8 cellular contexts compared by ENCODE assay signal in the genomic region with DNA sequence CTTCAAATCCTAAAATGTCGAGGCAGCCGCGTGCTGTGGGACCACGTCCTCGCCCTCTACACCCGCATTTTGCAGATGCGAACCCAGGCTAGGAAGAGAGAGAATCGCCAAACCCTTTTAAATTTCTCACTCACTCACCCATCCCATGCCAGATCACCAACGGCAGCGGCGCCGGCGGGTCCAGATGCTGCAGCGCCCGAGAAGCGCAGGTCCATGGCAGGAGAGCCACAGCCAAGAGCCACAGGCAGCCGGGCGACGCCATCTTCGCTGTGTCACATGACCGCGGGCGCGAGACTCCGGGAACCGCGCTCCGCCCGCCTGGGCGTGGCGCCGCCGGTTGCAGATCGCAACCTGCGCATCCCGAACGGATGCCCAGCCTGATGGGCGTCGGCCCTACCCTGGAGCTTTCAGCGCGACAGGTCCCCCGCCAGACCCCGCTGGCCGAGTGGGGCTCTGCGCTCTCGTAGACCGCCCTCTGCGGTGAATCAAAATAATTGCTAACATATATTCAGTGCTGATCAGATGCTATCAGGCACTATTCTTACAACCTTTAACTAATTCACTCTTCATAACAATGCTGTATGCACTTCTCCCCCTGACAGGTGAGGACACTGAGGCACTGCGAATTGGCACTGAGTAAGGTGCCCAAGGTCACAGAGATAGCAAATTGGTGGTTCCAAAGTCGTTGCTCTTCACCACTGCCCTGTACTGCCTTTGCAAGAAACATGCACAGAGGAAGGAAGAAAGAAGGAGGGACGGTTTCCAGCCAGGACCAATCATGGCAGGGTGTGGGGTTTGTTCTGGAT. TPM values are rescaled to one million over a fixed set of nuclear protein-coding genes. Genes with fewer than 3 reads are reported as not detected.
DNase-seq lines count a peak whose midpoint lies in the region; ATAC-seq and TF ChIP-seq lines count a peak whose summit lies in the region.

Gene PPT1 (minus strand): TSS at position 276 of the 806 bp plus-strand sequence. CDS start 14 bp downstream, at position 262.

- H2AFZ ChIP-seq in OCI-LY3 (ENCODE audit: low read depth, low read length): peak within 1 kb of the TSS; percentile 96

- no peaks in the 10 kb centered on the region for H4K20me1 ChIP-seq in BLaER1
- no peaks in the 10 kb centered on the region for H4K20me1 ChIP-seq in OCI-LY3 (ENCODE audit: insufficient read depth, low read length)

- H3K27ac ChIP-seq in BLaER1 (peak within 1 kb of the TSS; percentile 68), OCI-LY3 (ENCODE audit: low read length) (no peak within 1 kb of the TSS)

- H3K4me3 ChIP-seq in BLaER1: peak within 1 kb of the TSS; percentile 79
- peak within 1 kb of the TSS; percentile 92 for H3K4me3 ChIP-seq in OCI-LY3 (ENCODE audit: low read length)
- H3K4me3 ChIP-seq in epithelial cell of proximal tubule (ENCODE audit: low read depth, low read length): peak within 1 kb of the TSS; percentile 72

- peak; percentile 78 for ATAC-seq in GM19328 (IDR thresholded peaks at IDR 0.05; ENCODE audit: unreplicated experiment)

- peaks cover 21% of the 10 kb centered on the region for H3K36me3 ChIP-seq in BLaER1
- peaks cover 5% of the 10 kb centered on the region for H3K36me3 ChIP-seq in OCI-LY3 (replicated peaks; ENCODE audit: low read depth, low read length)

- DNase-seq in HT-29 (ENCODE audit: low spot score) (peak; percentile 75), activated T-cell treated with anti-CD3 and anti-CD28 coated beads for 4 hours (peak; percentile 54), epithelial cell of proximal tubule (ENCODE audit: low read depth) (no peak), mucosa of gallbladder (ENCODE audit: low spot score) (peak; percentile 80)
- DNase-seq in stimulated activated CD8-positive, alpha-beta memory T cell treated with anti-CD3 and anti-CD28 coated beads, Interleukin-4, amount 100 ng/mL, for 24 hours (ENCODE audit: low read depth): peak; percentile 68

- peaks cover 34% of the 10 kb centered on the region for H3K4me1 ChIP-seq in BLaER1
- peaks cover 12% of the 10 kb centered on the region for H3K4me1 ChIP-seq in OCI-LY3 (ENCODE audit: low read length)

- peaks cover 5% of the 10 kb centered on the region for H3K9me3 ChIP-seq in BLaER1
- no peaks in the 10 kb centered on the region for H3K9me3 ChIP-seq in OCI-LY3 (ENCODE audit: insufficient read depth, low read length)

- TF ChIP-seq CTCF in OCI-LY3 (IDR thresholded peaks at IDR 0.05; ENCODE audit: low read depth, low read length) (no peak), epithelial cell of proximal tubule (conservative IDR thresholded peaks at IDR 0.05; ENCODE audit: low read depth, low read length) (no peak)

- H3K79me2 ChIP-seq in OCI-LY3 (ENCODE audit: low read length): peaks cover 19% of the 10 kb centered on the region

- H3K27me3 ChIP-seq in BLaER1: no peaks in the 10 kb centered on the region
- no peaks in the 10 kb centered on the region for H3K27me3 ChIP-seq in OCI-LY3 (ENCODE audit: low read depth, low read length)

- peak within 1 kb of the TSS; percentile 81 for H3K9ac ChIP-seq in BLaER1
- H3K9ac ChIP-seq in OCI-LY3 (ENCODE audit: low read length): peak within 1 kb of the TSS; percentile 65

- H3K4me2 ChIP-seq in BLaER1: peak within 1 kb of the TSS; percentile 96
- peak within 1 kb of the TSS; percentile 100 for H3K4me2 ChIP-seq in OCI-LY3 (ENCODE audit: low read length)

RNA-seq across cellular contexts. Expression of gene PPT1, which starts in this region (rescaled TPM):
- 56.2 and 67.0 TPM in 2 replicates for total RNA-seq in HT-29 (2014; rRNA removed; shearing (Covaris generic))
- total RNA-seq in epithelial cell of proximal tubule (29.6 and 70.8 TPM in 2 replicates), mucosa of gallbladder (75.9 TPM)
